In genomic region chr6:7088076-7088742, GRCh38 we compare ENCODE assay signal across 20 cellular contexts. TPM values are rescaled to one million over a fixed set of nuclear protein-coding genes. Genes with fewer than 3 reads are reported as not detected.
DNase-seq lines count a peak whose midpoint lies in the region; ATAC-seq and TF ChIP-seq lines count a peak whose summit lies in the region.
"Had no signal": no experiment of that assay in that cellular context is flagged by ENCODE, and none has a peak within 500 bp of the region (broad histone marks: within the 10 kb centered on the region; RNA-seq: fewer than 3 reads in every experiment).

No MANE protein-coding gene starts in this region.

- peak overlapping the region; percentile 81; the same call in 1 of the 2 replicates for H3K4me2 ChIP-seq in KMS-11

- H3K27me3 ChIP-seq in KMS-11 (ENCODE audit: insufficient read depth, low read depth), result no peaks in the 10 kb centered on the region
- H3K27me3 ChIP-seq: esophagus muscularis mucosa, vagina had no signal

- intact Hi-C loops in activated naive CD4-positive, alpha-beta T cell treated with anti-CD3 and anti-CD28 coated beads for 36 hours (cut with micrococcal nuclease), result no loop called here

- H3K4me3 ChIP-seq in KMS-11 (IDR thresholded peaks at IDR 0.05; ENCODE audit: insufficient read depth, low read depth, low read length), result no peak overlapping the region
- H3K4me3 ChIP-seq: esophagus muscularis mucosa, vagina had no signal

- DNase-seq in activated naive CD4-positive, alpha-beta T cell treated with anti-CD3 and anti-CD28 coated beads for 36 hours, result peak; percentile 21
- DNase-seq in activated naive CD4-positive, alpha-beta T cell treated with anti-CD3 and anti-CD28 coated beads, Interleukin-2, amount 10 ng/mL, durations not matched to agents 7 days and 5 days, result no peak
- no peak for DNase-seq in chondrocyte (ENCODE audit: low spot score)
- DNase-seq in NCI-H187 (lab: John Stamatoyannopoulos, UW), result no peak
- no peak for DNase-seq in kidney tubule cell (ENCODE audit: low spot score)
- DNase-seq: DMS79 treated with DMSO at 0.1 percent for 48 hours, H7, head of caudate nucleus, Kasumi-1, kidney glomerular epithelial cell, NCI-H146, NCI-H524 treated with DMSO at 0.1 percent for 48 hours had no signal

- no peaks in the 10 kb centered on the region for H3K36me3 ChIP-seq in KMS-11 (ENCODE audit: insufficient read depth)
- H3K36me3 ChIP-seq: esophagus muscularis mucosa, vagina had no signal

- no peak for ATAC-seq in GM19023 (IDR thresholded peaks at IDR 0.05; ENCODE audit: unreplicated experiment)
- ATAC-seq: Panc1 had no signal

- H3K27ac ChIP-seq in KMS-11, result no peak overlapping the region
- H3K27ac ChIP-seq: esophagus muscularis mucosa, vagina had no signal

- H3K4me1 Mint-ChIP-seq in activated naive CD4-positive, alpha-beta T cell treated with anti-CD3 and anti-CD28 coated beads for 36 hours (ENCODE audit: low read depth), result peaks cover 29% of the 10 kb centered on the region
- H3K4me1 Mint-ChIP-seq in activated naive CD4-positive, alpha-beta T cell treated with anti-CD3 and anti-CD28 coated beads, Interleukin-2, amount 10 ng/mL, durations not matched to agents 7 days and 5 days, result peaks cover 38% of the 10 kb centered on the region
- H3K4me1 Mint-ChIP-seq in chondrocyte (ENCODE audit: low read depth), result peaks cover 22% of the 10 kb centered on the region
- peaks cover 38% of the 10 kb centered on the region for H3K4me1 Mint-ChIP-seq in stimulated activated naive CD8-positive, alpha-beta T cell treated with anti-CD3 and anti-CD28 coated beads, Interleukin-15, Interleukin-2, amounts not matched to agents 100 ng/mL and 50 ng/mL, for 24 hours (ENCODE audit: low read depth)

- H3K9ac ChIP-seq in KMS-11, result no peak overlapping the region

- H3K9me3 Mint-ChIP-seq in activated naive CD4-positive, alpha-beta T cell treated with anti-CD3 and anti-CD28 coated beads for 36 hours, result peaks cover 3% of the 10 kb centered on the region
- H3K9me3 Mint-ChIP-seq in activated naive CD4-positive, alpha-beta T cell treated with anti-CD3 and anti-CD28 coated beads, Interleukin-2, amount 10 ng/mL, durations not matched to agents 7 days and 5 days, result peaks cover 4% of the 10 kb centered on the region
- H3K9me3 Mint-ChIP-seq in chondrocyte (ENCODE audit: low read depth), result no peaks in the 10 kb centered on the region
- no peaks in the 10 kb centered on the region for H3K9me3 Mint-ChIP-seq in stimulated activated naive CD8-positive, alpha-beta T cell treated with anti-CD3 and anti-CD28 coated beads, Interleukin-15, Interleukin-2, amounts not matched to agents 100 ng/mL and 50 ng/mL, for 24 hours
- H3K9me3 Mint-ChIP-seq: dendritic cell treated with granulocyte-macrophage colony-stimulating factor and Interleukin-4, amounts not matched to agents 40 ng/mL and 50 ng/mL, for 4 days had no signal

- TF ChIP-seq CTCF in KMS-11 (conservative IDR thresholded peaks at IDR 0.05; ENCODE audit: low read depth, low read length), result no peak
- TF ChIP-seq CTCF in chondrocyte (IDR thresholded peaks at IDR 0.05), result no peak

- H3K36me3 Mint-ChIP-seq in activated naive CD4-positive, alpha-beta T cell treated with anti-CD3 and anti-CD28 coated beads for 36 hours (ENCODE audit: low read depth), result no peaks in the 10 kb centered on the region
- H3K36me3 Mint-ChIP-seq in activated naive CD4-positive, alpha-beta T cell treated with anti-CD3 and anti-CD28 coated beads, Interleukin-2, amount 10 ng/mL, durations not matched to agents 7 days and 5 days, result no peaks in the 10 kb centered on the region
- no peaks in the 10 kb centered on the region for H3K36me3 Mint-ChIP-seq in chondrocyte (ENCODE audit: low read depth)
- no peaks in the 10 kb centered on the region for H3K36me3 Mint-ChIP-seq in stimulated activated naive CD8-positive, alpha-beta T cell treated with anti-CD3 and anti-CD28 coated beads, Interleukin-15, Interleukin-2, amounts not matched to agents 100 ng/mL and 50 ng/mL, for 24 hours (ENCODE audit: low read depth)
- H3K36me3 Mint-ChIP-seq: WTC11 had no signal

- H3K27me3 Mint-ChIP-seq in activated naive CD4-positive, alpha-beta T cell treated with anti-CD3 and anti-CD28 coated beads for 36 hours (ENCODE audit: low read depth), result no peaks in the 10 kb centered on the region
- peaks cover 46% of the 10 kb centered on the region for H3K27me3 Mint-ChIP-seq in activated naive CD4-positive, alpha-beta T cell treated with anti-CD3 and anti-CD28 coated beads, Interleukin-2, amount 10 ng/mL, durations not matched to agents 7 days and 5 days
- H3K27me3 Mint-ChIP-seq in chondrocyte (ENCODE audit: low read depth), result no peaks in the 10 kb centered on the region
- no peaks in the 10 kb centered on the region for H3K27me3 Mint-ChIP-seq in stimulated activated naive CD8-positive, alpha-beta T cell treated with anti-CD3 and anti-CD28 coated beads, Interleukin-15, Interleukin-2, amounts not matched to agents 100 ng/mL and 50 ng/mL, for 24 hours
- H3K27me3 Mint-ChIP-seq: dendritic cell treated with granulocyte-macrophage colony-stimulating factor and Interleukin-4, amounts not matched to agents 40 ng/mL and 50 ng/mL, for 4 days had no signal

- H4K20me1 ChIP-seq in KMS-11 (ENCODE audit: insufficient read depth), result no peaks in the 10 kb centered on the region

- no peak overlapping the region for H3K27ac Mint-ChIP-seq in activated naive CD4-positive, alpha-beta T cell treated with anti-CD3 and anti-CD28 coated beads for 36 hours
- H3K27ac Mint-ChIP-seq in activated naive CD4-positive, alpha-beta T cell treated with anti-CD3 and anti-CD28 coated beads, Interleukin-2, amount 10 ng/mL, durations not matched to agents 7 days and 5 days, result no peak overlapping the region
- peak overlapping the region; percentile 45 for H3K27ac Mint-ChIP-seq in chondrocyte (ENCODE audit: unreplicated experiment)
- peak overlapping the region; percentile 96 for H3K27ac Mint-ChIP-seq in stimulated activated naive CD8-positive, alpha-beta T cell treated with anti-CD3 and anti-CD28 coated beads, Interleukin-15, Interleukin-2, amounts not matched to agents 100 ng/mL and 50 ng/mL, for 24 hours
- H3K27ac Mint-ChIP-seq: dendritic cell treated with granulocyte-macrophage colony-stimulating factor and Interleukin-4, amounts not matched to agents 40 ng/mL and 50 ng/mL, for 4 days had no signal

- H3K4me1 ChIP-seq in KMS-11 (ENCODE audit: low read depth, poor library complexity, severe bottlenecking), result peaks cover 35% of the 10 kb centered on the region

- no peak overlapping the region for H3K4me3 Mint-ChIP-seq in activated naive CD4-positive, alpha-beta T cell treated with anti-CD3 and anti-CD28 coated beads for 36 hours
- no peak overlapping the region for H3K4me3 Mint-ChIP-seq in activated naive CD4-positive, alpha-beta T cell treated with anti-CD3 and anti-CD28 coated beads, Interleukin-2, amount 10 ng/mL, durations not matched to agents 7 days and 5 days
- H3K4me3 Mint-ChIP-seq in chondrocyte (ENCODE audit: unreplicated experiment), result no peak overlapping the region
- peak overlapping the region; percentile 73 for H3K4me3 Mint-ChIP-seq in stimulated activated naive CD8-positive, alpha-beta T cell treated with anti-CD3 and anti-CD28 coated beads, Interleukin-15, Interleukin-2, amounts not matched to agents 100 ng/mL and 50 ng/mL, for 24 hours
- H3K4me3 Mint-ChIP-seq: dendritic cell treated with granulocyte-macrophage colony-stimulating factor and Interleukin-4, amounts not matched to agents 40 ng/mL and 50 ng/mL, for 4 days had no signal

- no peaks in the 10 kb centered on the region for H3K79me2 ChIP-seq in KMS-11 (ENCODE audit: insufficient read depth, low read depth)

- CTCF ChIA-PET in activated naive CD4-positive, alpha-beta T cell treated with anti-CD3 and anti-CD28 coated beads for 36 hours (lab: Charles Lee), result interaction anchor here (0.7 to 3.0 kb wide), 5 partner anchors 10 to 145 kb away, joined by 3 to 11 read pairs (median 3); no protein-coding TSS in a partner anchor
- CTCF ChIA-PET in activated naive CD4-positive, alpha-beta T cell treated with anti-CD3 and anti-CD28 coated beads, Interleukin-2, amount 10 ng/mL, durations not matched to agents 7 days and 5 days (lab: Charles Lee), result interaction anchor here (0.7 to 1.8 kb wide), 2 partner anchors 18 to 154 kb away, joined by 3 to 5 read pairs; no protein-coding TSS in a partner anchor

- no peak overlapping the region for H2AFZ ChIP-seq in KMS-11 (ENCODE audit: low read depth)

RNA-seq across cellular contexts. Expression of gene RREB1, which starts 19.6 kb away (rescaled TPM):
- total RNA-seq in activated naive CD4-positive, alpha-beta T cell treated with anti-CD3 and anti-CD28 coated beads for 36 hours, result 10 to 100 TPM; 10.8 to 12.2 TPM
- total RNA-seq in chondrocyte, result 25.7 to 29.5 TPM (median 28.4 TPM) in 3 replicates

Comparison
In these comparisons a context has a peak if more than half of its experiments do, and no peak if none do; other contexts are left out.
1. H3K27ac Mint-ChIP-seq: peak in chondrocyte (single experiment) and stimulated activated naive CD8-positive, alpha-beta T cell treated with anti-CD3 and anti-CD28 coated beads, Interleukin-15, Interleukin-2, amounts not matched to agents 100 ng/mL and 50 ng/mL, for 24 hours (single experiment); none in activated naive CD4-positive, alpha-beta T cell treated with anti-CD3 and anti-CD28 coated beads for 36 hours (single experiment) and activated naive CD4-positive, alpha-beta T cell treated with anti-CD3 and anti-CD28 coated beads, Interleukin-2, amount 10 ng/mL, durations not matched to agents 7 days and 5 days (single experiment).